9 cellular contexts compared by ENCODE assay signal in the genomic region with DNA sequence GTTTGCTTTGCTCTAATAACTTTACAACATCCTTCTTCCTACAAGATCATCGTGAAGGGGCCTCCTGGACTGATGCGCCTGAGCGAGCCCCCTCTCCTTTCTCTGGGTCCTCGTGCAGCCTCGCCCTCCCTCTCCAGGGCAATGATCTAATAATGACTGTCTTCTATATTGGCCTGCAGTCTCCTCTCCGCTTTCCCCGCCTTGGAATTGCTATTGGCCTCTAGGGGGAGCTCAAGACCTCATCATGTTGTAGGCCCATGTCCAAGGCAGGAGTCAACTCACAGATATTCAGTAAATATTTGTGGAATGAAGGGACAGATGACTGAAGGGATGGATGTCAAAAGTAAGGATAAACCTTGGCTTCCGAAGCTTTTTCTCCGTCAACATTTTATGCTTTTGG.
A peak's percentile ranks its signal among the peaks of the same experiment; 100 is the strongest.
DNase-seq lines count a peak whose midpoint lies in the region; ATAC-seq and TF ChIP-seq lines count a peak whose summit lies in the region.
"Had no signal": no experiment of that assay in that cellular context is flagged by ENCODE, and none has a peak within 500 bp of the region (broad histone marks: within the 10 kb centered on the region; RNA-seq: fewer than 3 reads in every experiment).

No MANE protein-coding gene starts in this region.

- H4K20me1 ChIP-seq in osteoblast (ENCODE audit: insufficient read depth, low read length): no peaks in the 10 kb centered on the region

- H2AFZ ChIP-seq in osteoblast (ENCODE audit: low read length): no peak overlapping the region

- H3K27me3 ChIP-seq in SJCRH30 (no peaks in the 10 kb centered on the region), osteoblast (ENCODE audit: insufficient read depth, low read length) (no peaks in the 10 kb centered on the region)

- no peaks in the 10 kb centered on the region for H3K79me2 ChIP-seq in osteoblast (ENCODE audit: insufficient read depth, low read length)

- DNase-seq in SIG-M5 treated with dmso at 0.1 percent for 504 hours (lab: John Stamatoyannopoulos, UW; ENCODE audit: unreplicated experiment) (peak; percentile 45), SIG-M5 (lab: John Stamatoyannopoulos, UW) (no peak), NCI-H1417 treated with DMSO at 0.1 percent for 48 hours (lab: John Stamatoyannopoulos, UW) (peak; percentile 3), SJCRH30 (peak; percentile 60 to 85), fibroblast of pulmonary artery (ENCODE audit: low read depth) (peak; percentile 58), osteoblast (ENCODE audit: insufficient read length, low spot score, missing footprints) (peak; percentile 57)
- DNase-seq in activated CD4-positive, alpha-beta T cell treated with anti-CD3 and anti-CD28 coated beads, Interleukin-2, amount 50 U/mL, for 1 hour: no peak
- DNase-seq: CD4-positive, CD25-positive, alpha-beta regulatory T cell had no signal

- H3K4me1 ChIP-seq in SJCRH30: no peaks in the 10 kb centered on the region
- H3K4me1 ChIP-seq in osteoblast (ENCODE audit: insufficient read depth, low read length): no peaks in the 10 kb centered on the region

- no peaks in the 10 kb centered on the region for H3K9me3 ChIP-seq in SJCRH30 (replicated peaks)
- no peaks in the 10 kb centered on the region for H3K9me3 ChIP-seq in osteoblast (ENCODE audit: low read depth, low read length)

- TF ChIP-seq CTCF in fibroblast of pulmonary artery (IDR thresholded peaks at IDR 0.05; ENCODE audit: low read length, missing control alignments) (peak; percentile 47), osteoblast (IDR thresholded peaks at IDR 0.05; ENCODE audit: extremely low read depth, low read depth, low read length) (peak; percentile 68)

- H3K36me3 ChIP-seq in SJCRH30 (no peaks in the 10 kb centered on the region), osteoblast (ENCODE audit: insufficient read depth, low read length) (no peaks in the 10 kb centered on the region)

- H3K4me3 ChIP-seq in SJCRH30: no peak overlapping the region
- no peak overlapping the region for H3K4me3 ChIP-seq in fibroblast of pulmonary artery (replicated peaks; ENCODE audit: low read depth, low read length)
- no peak overlapping the region for H3K4me3 ChIP-seq in osteoblast (ENCODE audit: insufficient read depth, low read length)

- no peak for ATAC-seq in HG03039 (IDR thresholded peaks at IDR 0.05; ENCODE audit: unreplicated experiment)

- H3K4me2 ChIP-seq in osteoblast (ENCODE audit: insufficient read depth, low read length): no peak overlapping the region

- H3K27ac ChIP-seq in SJCRH30 (no peak overlapping the region), osteoblast (ENCODE audit: low read depth, low read length) (no peak overlapping the region)

Comparison
In these comparisons a context has a peak if more than half of its experiments do, and no peak if none do; other contexts are left out.
1. DNase-seq: peak in SIG-M5 treated with dmso at 0.1 percent for 504 hours (single experiment), NCI-H1417 treated with DMSO at 0.1 percent for 48 hours (single experiment), SJCRH30 (2 of 2), fibroblast of pulmonary artery (single experiment) and osteoblast (single experiment); none in SIG-M5 (single experiment) and activated CD4-positive, alpha-beta T cell treated with anti-CD3 and anti-CD28 coated beads, Interleukin-2, amount 50 U/mL, for 1 hour (single experiment).